In the genomic region with DNA sequence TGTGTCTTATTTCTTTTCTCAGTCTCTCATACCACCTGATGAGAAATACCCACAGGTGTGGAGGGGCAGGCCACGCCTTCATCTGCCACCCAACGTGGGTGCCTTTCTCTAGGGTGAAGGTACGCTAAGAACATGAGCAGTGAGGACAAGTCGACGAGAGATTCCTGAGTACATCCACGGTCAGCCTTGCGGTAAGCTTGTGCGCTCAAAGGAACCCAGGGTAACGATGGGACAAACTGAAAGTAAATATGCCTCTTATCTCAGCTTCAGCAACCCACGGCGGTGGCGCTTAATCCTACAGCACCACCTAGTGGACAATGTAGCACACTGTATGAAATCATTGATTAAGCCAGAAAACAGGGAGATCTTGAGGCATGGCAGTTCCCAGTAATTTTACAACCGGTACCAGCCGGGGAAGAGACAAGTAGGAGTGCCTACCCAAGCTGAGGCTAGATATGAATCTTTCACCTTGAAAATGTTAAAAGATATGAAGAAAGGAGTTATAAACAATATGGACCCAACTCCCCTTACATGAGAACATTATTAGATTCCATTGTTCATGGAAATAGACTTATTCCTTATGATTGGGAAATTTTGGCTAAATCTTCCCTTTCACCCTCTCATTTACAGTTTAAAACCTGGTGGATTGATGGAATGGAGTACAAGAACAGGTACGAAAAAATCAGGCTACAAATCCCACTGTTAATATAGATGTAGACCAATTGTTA, we compare ENCODE assay signal across 8 cellular contexts.
DNase-seq lines count a peak whose midpoint lies in the region; ATAC-seq and TF ChIP-seq lines count a peak whose summit lies in the region.

No MANE protein-coding gene starts in this region.

- intact Hi-C loops in transverse colon (cut with DNase I; ENCODE audit: low total_unique reads), result no loop called here

- H3K27me3 ChIP-seq in transverse colon, result no peaks in the 10 kb centered on the region

- peaks cover 5% of the 10 kb centered on the region in 2 donors for H3K9me3 ChIP-seq in transverse colon

- H3K27ac ChIP-seq in transverse colon, result peak overlapping the region; percentile 22 to 48 (median 45)

- no peak for TF ChIP-seq POLR2A in transverse colon (IDR thresholded peaks at IDR 0.05)

- 13 to 15% methylated on average over 8 to 15 of the region's 15 CpGs for WGBS in transverse colon (ENCODE audit: low coverage in 1 of 2), 2 donors

- no peak for TF ChIP-seq EP300 in transverse colon (IDR thresholded peaks at IDR 0.05; ENCODE audit: low read depth)

- no peaks in the 10 kb centered on the region for H3K36me3 ChIP-seq in transverse colon

- peak; percentile 75 for DNase-seq in GM12865 (ENCODE audit: low read depth)
- DNase-seq in HT1080 (ENCODE audit: low read depth), result peak; percentile 53
- DNase-seq in RKO (ENCODE audit: low spot score), result peak; percentile 91
- peak; percentile 55 for DNase-seq in activated gamma-delta T cell treated with anti-CD3 and anti-CD28 coated beads, Interleukin-2, amount 50 U/mL, for 16 hours (ENCODE audit: low read depth)
- DNase-seq in glomerular endothelial cell (ENCODE audit: extremely low read depth, low read depth, low spot score), result peak; percentile 25
- DNase-seq in pons (ENCODE audit: low spot score), result peak; percentile 92
- peak; percentile 70 for DNase-seq in transverse colon

- in situ Hi-C loops in transverse colon (cut with MboI; ENCODE audit: low pct_ligation_motif_present in 1 of 4, low pct_unique_long_range_greater_than_20kb in 1 of 4, low sequenced_read_pairs in 3 of 4), result no loop called here

- ATAC-seq in HG02870 (IDR thresholded peaks at IDR 0.05; ENCODE audit: unreplicated experiment), result no peak

- H3K4me3 ChIP-seq in GM12865 (ENCODE audit: low read depth, low read length), result peak overlapping the region; percentile 51
- peak overlapping the region in 3 of 4 donors; percentile 31 to 49 (median 38) for H3K4me3 ChIP-seq in transverse colon

- peak; percentile 64 for TF ChIP-seq CTCF in GM12865 (IDR thresholded peaks at IDR 0.05; ENCODE audit: insufficient read depth, low read depth, low read length, missing control alignments)
- peak; percentile 87 to 93 (median 90) for TF ChIP-seq CTCF in transverse colon (IDR thresholded peaks at IDR 0.05)

- H3K4me1 ChIP-seq in transverse colon, result peaks cover 0 to 8% (median 0%) of the 10 kb centered on the region in 4 donors

Comparison
In these comparisons a context has a peak if more than half of its experiments do, and no peak if none do; other contexts are left out.
1. DNase-seq: peak in every context shown above with its lines; median percentile 92 in pons; 91 in RKO; 75 in GM12865; 70 in transverse colon; 55 in activated gamma-delta T cell treated with anti-CD3 and anti-CD28 coated beads, Interleukin-2, amount 50 U/mL, for 16 hours; 53 in HT1080; 25 in glomerular endothelial cell.